ENCODE assay signal across 1 cellular context in the genomic region with DNA sequence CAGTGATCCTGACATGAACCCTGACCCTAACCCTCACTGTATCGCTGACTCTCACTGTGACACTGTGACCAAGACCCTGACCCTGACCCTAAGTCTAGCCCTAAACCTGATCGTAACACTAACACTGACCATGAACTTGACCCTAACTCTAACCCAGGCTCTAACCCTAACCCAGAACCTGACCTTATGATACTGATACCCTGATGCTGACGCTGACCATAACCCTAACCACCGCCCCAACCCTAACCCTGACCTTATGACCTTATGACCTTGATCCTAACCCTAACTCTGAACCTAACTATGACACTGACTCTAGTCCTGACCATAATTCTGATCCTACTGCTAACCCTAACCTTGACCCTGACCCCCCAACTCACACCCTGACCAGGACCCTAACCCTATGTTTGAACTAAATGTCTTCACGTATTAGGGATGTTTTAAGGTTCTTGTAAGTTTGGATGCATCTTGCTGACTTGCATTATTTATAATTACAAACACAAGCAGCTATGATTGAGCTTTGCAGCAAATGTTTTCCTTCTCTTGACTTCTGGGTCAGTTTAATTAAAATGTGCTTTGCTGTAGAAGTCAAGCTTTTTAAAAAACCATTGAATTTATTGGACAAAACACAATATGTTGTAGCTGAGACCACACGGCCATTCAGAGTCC.
TF ChIP-seq lines count a peak whose summit lies in the region.

No MANE protein-coding gene starts in this region.

TF ChIP-seq in GM12878, 131 proteins besides CTCF, POLR2A, EP300 and RAD21:
- TF ChIP-seq ZZZ3 (IDR thresholded peaks at IDR 0.05; ENCODE audit: control insufficient read depth, insufficient read length, low read depth) = no peak
- TF ChIP-seq NR2F1 (conservative IDR thresholded peaks at IDR 0.05) = peak; percentile 42; the same call in 1 of the 2 replicates
TF ChIP-seq in GM12878: peak in this region for 1.
